In genomic region chr14:94536836-94537235, GRCh38 we compare ENCODE assay signal across 14 cellular contexts. TPM values are rescaled to one million over a fixed set of nuclear protein-coding genes. Genes with fewer than 3 reads are reported as not detected.
DNase-seq lines count a peak whose midpoint lies in the region; ATAC-seq and TF ChIP-seq lines count a peak whose summit lies in the region.
"Had no signal": no experiment of that assay in that cellular context is flagged by ENCODE, and none has a peak within 500 bp of the region (broad histone marks: within the 10 kb centered on the region; RNA-seq: fewer than 3 reads in every experiment).

No MANE protein-coding gene starts in this region.

- 66% methylated on average over 2 of the region's 2 CpGs for WGBS in hepatocyte (ENCODE audit: low lambda C conversion rate, missing lambda C conversion rate)

- CTCF ChIA-PET in HEK293T (lab: Yijun Ruan, JAX), result no interaction called here

- no peaks in the 10 kb centered on the region for H3K4me1 ChIP-seq in RWPE2 (ENCODE audit: insufficient read depth, poor library complexity, severe bottlenecking)
- peaks cover 6% of the 10 kb centered on the region for H3K4me1 ChIP-seq in hepatocyte (ENCODE audit: insufficient read depth)

- TF ChIP-seq CTCF in RWPE2 (IDR thresholded peaks at IDR 0.05; ENCODE audit: poor library complexity, severe bottlenecking), result peak; percentile 34
- peak; percentile 11 for TF ChIP-seq CTCF in hepatocyte (IDR thresholded peaks at IDR 0.05; ENCODE audit: poor library complexity)

- no peak for ATAC-seq in RWPE2 (ENCODE audit: low read depth)
- no peak for ATAC-seq in GM21737 (IDR thresholded peaks at IDR 0.05; ENCODE audit: unreplicated experiment)
- ATAC-seq in HG03342 (IDR thresholded peaks at IDR 0.05; ENCODE audit: unreplicated experiment), result no peak

- H3K36me3 ChIP-seq in RWPE2 (ENCODE audit: low read depth) (no peaks in the 10 kb centered on the region), hepatocyte (replicated peaks; ENCODE audit: insufficient read depth, low read depth) (no peaks in the 10 kb centered on the region)
- H3K36me3 ChIP-seq: BLaER1 treated with 17β-estradiol and CSF1 and Interleukin-3, amounts not matched to agents 10 nM and 100 nM had no signal

- POLR2A ChIA-PET in HEK293T (lab: Yijun Ruan, JAX), result no interaction called here

- H3K4me3 ChIP-seq in RWPE2 (ENCODE audit: severe bottlenecking) (no peak overlapping the region), hepatocyte (no peak overlapping the region)
- H3K4me3 ChIP-seq: BLaER1 treated with 17β-estradiol and CSF1 and Interleukin-3, amounts not matched to agents 10 nM and 100 nM had no signal

- H4K20me1 ChIP-seq in hepatocyte (ENCODE audit: insufficient read depth, poor library complexity, severe bottlenecking), result no peaks in the 10 kb centered on the region
- H4K20me1 ChIP-seq: BLaER1 treated with 17β-estradiol and CSF1 and Interleukin-3, amounts not matched to agents 10 nM and 100 nM had no signal

- no peaks in the 10 kb centered on the region for H3K27me3 ChIP-seq in RWPE2 (ENCODE audit: insufficient read depth, poor library complexity, severe bottlenecking)
- no peaks in the 10 kb centered on the region for H3K27me3 ChIP-seq in hepatocyte
- H3K27me3 ChIP-seq: BLaER1 treated with 17β-estradiol and CSF1 and Interleukin-3, amounts not matched to agents 10 nM and 100 nM had no signal

- H3K27ac ChIP-seq in RWPE2 (ENCODE audit: poor library complexity, severe bottlenecking) (no peak overlapping the region), hepatocyte (no peak overlapping the region)

- no peaks in the 10 kb centered on the region for H3K79me2 ChIP-seq in hepatocyte

- no peak overlapping the region for H2AFZ ChIP-seq in hepatocyte

- peak; percentile 12 for DNase-seq in COLO668 (lab: John Stamatoyannopoulos, UW; ENCODE audit: unreplicated experiment)
- no peak for DNase-seq in HEK293T (ENCODE audit: extremely low spot score)
- no peak for DNase-seq in RWPE2 (ENCODE audit: low spot score)
- DNase-seq in hepatocyte (ENCODE audit: low spot score), result no peak
- no peak for DNase-seq in NCI-H524 treated with DMSO at 0.1 percent for 48 hours (lab: John Stamatoyannopoulos, UW)
- DNase-seq in GM03348 (ENCODE audit: low spot score), result no peak
- DNase-seq: amygdala; NCI-H345; stimulated activated naive CD4-positive, alpha-beta T cell treated with Interleukin-2 at 50 U/mL for 16 hours had no signal

- no peak overlapping the region for H3K4me2 ChIP-seq in hepatocyte
- H3K4me2 ChIP-seq: BLaER1 treated with 17β-estradiol and CSF1 and Interleukin-3, amounts not matched to agents 10 nM and 100 nM had no signal

- H3K9me3 ChIP-seq in RWPE2 (ENCODE audit: severe bottlenecking), result no peaks in the 10 kb centered on the region
- H3K9me3 ChIP-seq in hepatocyte (ENCODE audit: low read depth), result no peaks in the 10 kb centered on the region

- H3K9me2 ChIP-seq in hepatocyte (replicated peaks; ENCODE audit: insufficient read depth), result no peaks in the 10 kb centered on the region

TF ChIP-seq in HEK293T, 16 proteins besides CTCF, POLR2A, EP300 and RAD21:
- TF ChIP-seq PKNOX1 (IDR thresholded peaks at IDR 0.05) (peak; percentile 38; the same call in 1 of the 2 replicates), L3MBTL2 (conservative IDR thresholded peaks at IDR 0.05) (no peak)
TF ChIP-seq in HEK293T: peak in this region for 1.

RNA-seq across cellular contexts. Expression of gene SERPINA4, which starts 24.4 kb away (rescaled TPM):
- total RNA-seq in hepatocyte, result 22.7 and 27.8 TPM in 2 replicates
- polyA plus RNA-seq in hepatocyte, result 26.9 and 35.2 TPM in 2 replicates
- total RNA-seq: endothelial cell of umbilical vein; T-helper 1 cell treated with Interleukin-12 subunit alpha and Interleukin-12 subunit beta and Interleukin-4 antibody, amounts not matched to agents 30 ng/mL and 1 ng/mL, for 36 hours had no signal
- polyA plus RNA-seq: endothelial cell of umbilical vein had no signal

RNA-seq across cellular contexts. Expression of gene SERPINA12, which starts 27.6 kb away (rescaled TPM):
- total RNA-seq in hepatocyte, result 0.60 TPM in 1 of 2 replicates, not detected in the other
- 0.25 and 0.90 TPM in 2 replicates for polyA plus RNA-seq in hepatocyte
- total RNA-seq: endothelial cell of umbilical vein; T-helper 1 cell treated with Interleukin-12 subunit alpha and Interleukin-12 subunit beta and Interleukin-4 antibody, amounts not matched to agents 30 ng/mL and 1 ng/mL, for 36 hours had no signal
- polyA plus RNA-seq: endothelial cell of umbilical vein had no signal

RNA-seq across cellular contexts. Expression of gene SERPINA5, which starts 44.4 kb away (rescaled TPM):
- 88.8 and 109 TPM in 2 replicates for total RNA-seq in hepatocyte
- polyA plus RNA-seq in hepatocyte, result 73.6 and 98.7 TPM in 2 replicates
- total RNA-seq: endothelial cell of umbilical vein; T-helper 1 cell treated with Interleukin-12 subunit alpha and Interleukin-12 subunit beta and Interleukin-4 antibody, amounts not matched to agents 30 ng/mL and 1 ng/mL, for 36 hours had no signal
